In the genomic region with DNA sequence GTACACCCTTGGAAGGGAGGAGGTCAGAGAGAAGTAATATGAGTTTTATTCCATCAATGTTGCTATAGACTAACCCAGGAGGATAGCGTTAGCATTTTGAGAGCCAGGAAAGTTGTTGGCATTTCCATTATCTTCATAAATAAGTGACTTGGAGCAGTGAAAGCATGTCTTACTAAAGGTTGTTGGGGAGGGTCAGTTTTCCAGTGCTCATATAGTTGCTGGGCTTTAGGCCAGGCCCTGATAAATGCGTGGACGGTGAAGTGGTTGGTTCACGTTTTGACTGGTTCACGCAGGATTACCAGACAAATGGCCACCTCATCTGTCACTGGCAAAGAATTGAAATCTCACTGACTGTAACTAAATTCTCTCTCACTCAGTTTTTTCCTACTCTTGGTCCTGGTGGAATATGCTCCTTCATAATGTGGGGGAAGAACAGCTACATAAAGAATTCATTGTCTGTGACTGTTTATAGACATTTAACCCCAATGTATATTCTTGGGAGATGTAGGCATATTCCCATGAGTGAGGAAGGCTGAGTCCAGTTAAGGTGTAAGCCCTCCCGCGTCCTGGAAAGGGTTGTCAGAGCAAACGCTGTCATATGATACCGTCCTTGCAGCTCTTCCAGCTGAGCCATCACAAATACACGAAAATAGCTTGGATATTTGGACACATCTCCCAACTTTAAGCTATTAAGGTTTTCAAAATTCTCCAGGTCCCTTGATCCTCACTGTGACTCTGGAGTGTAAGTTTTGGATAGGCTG, we compare ENCODE assay signal across 18 cellular contexts.
"Had no signal": no experiment of that assay in that cellular context is flagged by ENCODE, and none has a peak within 500 bp of the region (broad histone marks: within the 10 kb centered on the region; RNA-seq: fewer than 3 reads in every experiment).

No MANE protein-coding gene starts in this region.

- H3K27ac ChIP-seq: body of pancreas, foreskin keratinocyte, left ventricle myocardium inferior, psoas muscle, stomach, upper lobe of right lung had no signal

- H3K27me3 ChIP-seq: body of pancreas, foreskin keratinocyte, stomach, upper lobe of right lung had no signal

- DNase-seq: activated CD4-positive, alpha-beta T cell treated with anti-CD3 and anti-CD28 coated beads for 36 hours; activated CD4-positive, alpha-beta T cell treated with anti-CD3 and anti-CD28 coated beads, Interleukin-2, amount 50 U/mL, for 48 hours; activated gamma-delta T cell treated with Interleukin-2 at 50 U/mL for 16 hours; body of pancreas; foreskin keratinocyte; hypothalamus; kidney; left ventricle myocardium inferior; psoas muscle; right cardiac atrium; stimulated activated CD4-positive, alpha-beta T cell treated with anti-CD3 and anti-CD28 coated beads, Interleukin-4, amount 100 ng/mL, for 24 hours; stomach; upper lobe of right lung had no signal

- ATAC-seq: activated CD4-positive, alpha-beta T cell treated with anti-CD3 and anti-CD28 coated beads for 36 hours; activated naive CD4-positive, alpha-beta T cell treated with anti-CD3 and anti-CD28 coated beads, Interleukin-2, amount 50 U/mL, for 72 hours; body of pancreas; foreskin keratinocyte; psoas muscle; right cardiac atrium; stimulated activated effector memory CD8-positive, alpha-beta T cell treated with anti-CD3 and anti-CD28 coated beads, Interleukin-12 subunit alpha, Interleukin-12 subunit beta, amount 100 ng/mL, for 72 hours; upper lobe of right lung; WTC11 had no signal

- H3K4me3 ChIP-seq: body of pancreas, left ventricle myocardium inferior, psoas muscle, smooth muscle cell, stomach, upper lobe of right lung had no signal

- H3K36me3 ChIP-seq: left ventricle myocardium inferior, stomach, upper lobe of right lung had no signal

- FAIRE-seq: kidney, TTC549 had no signal

- H3K9me3 ChIP-seq: body of pancreas, left ventricle myocardium inferior, psoas muscle, stomach, upper lobe of right lung had no signal
